20 cellular contexts compared by ENCODE assay signal in the genomic region with DNA sequence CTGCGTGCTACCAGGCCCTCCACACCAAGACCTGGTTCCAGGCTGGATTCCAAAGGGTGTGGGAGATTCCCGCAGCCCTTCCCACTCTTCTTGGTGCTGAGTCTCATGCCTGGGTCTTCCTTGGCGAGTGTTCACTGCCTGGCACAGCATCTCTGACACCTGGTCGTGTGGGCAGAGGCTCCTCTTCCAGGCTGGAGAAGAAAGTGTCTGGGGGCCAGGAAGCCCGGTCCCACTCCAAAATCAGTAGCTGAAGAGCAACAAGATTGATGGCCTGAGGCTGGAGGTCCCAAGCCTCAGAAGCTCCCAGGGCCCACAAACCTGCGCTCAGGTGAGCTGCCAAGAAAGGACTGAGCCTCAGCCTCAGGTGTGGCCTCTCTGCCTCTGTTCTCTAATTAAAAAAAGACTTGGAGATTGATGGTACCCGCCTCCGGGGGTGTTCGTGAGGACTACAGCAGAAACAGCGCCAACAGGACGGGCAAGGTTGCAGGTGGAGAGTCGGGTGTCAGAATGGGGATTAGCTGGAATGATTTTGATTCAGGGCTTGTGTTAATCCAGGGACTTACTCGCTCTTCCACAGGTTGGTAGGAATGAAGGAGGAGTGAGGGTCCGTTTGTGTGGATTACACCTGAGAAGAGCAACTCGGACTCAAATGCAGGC.
DNase-seq lines count a peak whose midpoint lies in the region; ATAC-seq and TF ChIP-seq lines count a peak whose summit lies in the region.
"Had no signal": no experiment of that assay in that cellular context is flagged by ENCODE, and none has a peak within 500 bp of the region (broad histone marks: within the 10 kb centered on the region; RNA-seq: fewer than 3 reads in every experiment).

No MANE protein-coding gene starts in this region.

- H3K4me3 ChIP-seq in GM23338 = no peak overlapping the region
- no peak overlapping the region for H3K4me3 ChIP-seq in neuronal stem cell (ENCODE audit: low read length in 2 of 2)
- no peak overlapping the region for H3K4me3 ChIP-seq in BE2C (ENCODE audit: low read depth, low read length)
- H3K4me3 ChIP-seq: A549, BLaER1, HAP-1 had no signal

- H3K36me3 ChIP-seq in GM23338 (ENCODE audit: insufficient read depth) = no peaks in the 10 kb centered on the region
- H3K36me3 ChIP-seq in neuronal stem cell (replicated peaks in 1 of 2; ENCODE audit: control insufficient read depth in 2 of 2, insufficient read depth in 2 of 2, low read length in 2 of 2) = no peaks in the 10 kb centered on the region
- H3K36me3 ChIP-seq in BE2C = no peaks in the 10 kb centered on the region
- H3K36me3 ChIP-seq: BLaER1, HAP-1 had no signal

- H4K20me1 ChIP-seq in GM23338 (replicated peaks; ENCODE audit: insufficient read depth) = no peaks in the 10 kb centered on the region
- H4K20me1 ChIP-seq: BLaER1 had no signal

- H2BK15ac ChIP-seq in neuronal stem cell (ENCODE audit: low read length) = peak overlapping the region; percentile 56

- no peak overlapping the region for H3K9ac ChIP-seq in neuronal stem cell (ENCODE audit: low read depth, low read length, poor library complexity)
- H3K9ac ChIP-seq: BLaER1 had no signal

- H3K4me1 Mint-ChIP-seq in GM23338 (peaks cover 62% of the 10 kb centered on the region), chondrocyte (ENCODE audit: low read depth) (no peaks in the 10 kb centered on the region), glutamatergic neuron (ENCODE audit: low read depth, unreplicated experiment) (peaks cover 18% of the 10 kb centered on the region)
- H3K4me1 Mint-ChIP-seq: CD14-positive monocyte had no signal

- H2BK12ac ChIP-seq in neuronal stem cell (ENCODE audit: low read length) = peak overlapping the region; percentile 30

- H3K9me3 ChIP-seq in neuronal stem cell (replicated peaks in 1 of 2; ENCODE audit: control insufficient read depth in 2 of 2, insufficient read depth in 1 of 2, low read depth in 1 of 2, low read length in 2 of 2) = peaks cover 0 to 3% of the 10 kb centered on the region in 2 donors
- H3K9me3 ChIP-seq in BE2C = no peaks in the 10 kb centered on the region
- H3K9me3 ChIP-seq: A549, BLaER1, HAP-1 had no signal

- H3K27me3 ChIP-seq in GM23338 (ENCODE audit: insufficient read depth) (peaks cover 31% of the 10 kb centered on the region), neuronal stem cell (ENCODE audit: control insufficient read depth in 3 of 3, insufficient read depth in 3 of 3, low read depth in 1 of 3, low read length in 3 of 3) (peaks cover 0 to 30% (median 0%) of the 10 kb centered on the region in 3 experiments), BE2C (peaks cover 80% of the 10 kb centered on the region)

- no peak overlapping the region for H4K91ac ChIP-seq in neuronal stem cell (ENCODE audit: low read depth, low read length, poor library complexity)

- H3K27ac Mint-ChIP-seq in GM23338 (no peak overlapping the region), chondrocyte (ENCODE audit: unreplicated experiment) (no peak overlapping the region), glutamatergic neuron (ENCODE audit: unreplicated experiment) (no peak overlapping the region)
- H3K27ac Mint-ChIP-seq: CD14-positive monocyte; CD4-positive, alpha-beta memory T cell; IgD-negative memory B cell had no signal

- H3K23ac ChIP-seq in neuronal stem cell (ENCODE audit: low read depth, low read length, poor library complexity) = peak overlapping the region; percentile 18

- H2AK5ac ChIP-seq in neuronal stem cell (ENCODE audit: low read depth, low read length) = peak overlapping the region; percentile 91

- H3K4me3 Mint-ChIP-seq in GM23338 (no peak overlapping the region), chondrocyte (ENCODE audit: unreplicated experiment) (no peak overlapping the region), glutamatergic neuron (ENCODE audit: unreplicated experiment) (no peak overlapping the region)
- H3K4me3 Mint-ChIP-seq: CD14-positive monocyte; CD4-positive, alpha-beta memory T cell; IgD-negative memory B cell had no signal

- H3K4me2 ChIP-seq in GM23338 = 0 out of 2 replicates have a peak overlapping the region, but pooled peaks have one; percentile 32
- no peak overlapping the region for H3K4me2 ChIP-seq in neuronal stem cell (ENCODE audit: insufficient read depth, low read length, poor library complexity, severe bottlenecking)
- H3K4me2 ChIP-seq: A549, BLaER1 had no signal

- no peaks in the 10 kb centered on the region for H3K36me3 Mint-ChIP-seq in GM23338 (ENCODE audit: low read depth)
- no peaks in the 10 kb centered on the region for H3K36me3 Mint-ChIP-seq in chondrocyte (ENCODE audit: low read depth)
- no peaks in the 10 kb centered on the region for H3K36me3 Mint-ChIP-seq in glutamatergic neuron (ENCODE audit: unreplicated experiment)
- H3K36me3 Mint-ChIP-seq: CD14-positive monocyte; CD4-positive, alpha-beta memory T cell; IgD-negative memory B cell had no signal

- TF ChIP-seq CTCF in GM23338 (conservative IDR thresholded peaks at IDR 0.05; ENCODE audit: low read depth in 2 of 2) (no peak), chondrocyte (IDR thresholded peaks at IDR 0.05) (no peak), glutamatergic neuron (IDR thresholded peaks at IDR 0.05; ENCODE audit: partially characterized antibody, unreplicated experiment) (no peak), BE2C (IDR thresholded peaks at IDR 0.05; ENCODE audit: low read depth, low read length) (no peak)

- no peak overlapping the region for H2BK120ac ChIP-seq in neuronal stem cell (ENCODE audit: low read depth, low read length)

- no peak overlapping the region for H2BK5ac ChIP-seq in neuronal stem cell (ENCODE audit: low read length)

- H2AFZ ChIP-seq in GM23338 = no peak overlapping the region
- no peak overlapping the region for H2AFZ ChIP-seq in neuronal stem cell (ENCODE audit: low read length)

- WGBS in neuronal stem cell (ENCODE audit: extremely low coverage in 2 of 2, insufficient read length in 2 of 2, insufficient replicate concordance in 1 of 2), 2 donors = no CpG with 5 or more reads among the region's 15 CpGs

- H3K9me2 ChIP-seq in GM23338 (ENCODE audit: insufficient read depth) = no peaks in the 10 kb centered on the region

- H3K79me1 ChIP-seq in neuronal stem cell (ENCODE audit: low read depth, low read length) = no peaks in the 10 kb centered on the region

- no peaks in the 10 kb centered on the region for H3F3A ChIP-seq in GM23338 (replicated peaks; ENCODE audit: low read depth)

- H3K9me3 Mint-ChIP-seq in GM23338 (no peaks in the 10 kb centered on the region), chondrocyte (ENCODE audit: low read depth) (no peaks in the 10 kb centered on the region), glutamatergic neuron (ENCODE audit: unreplicated experiment) (peaks cover 2% of the 10 kb centered on the region)

- peaks cover 43% of the 10 kb centered on the region for H3K4me1 ChIP-seq in GM23338 (ENCODE audit: insufficient read depth)
- H3K4me1 ChIP-seq in neuronal stem cell (ENCODE audit: control insufficient read depth in 2 of 2, insufficient read depth in 1 of 2, low read depth in 1 of 2, low read length in 2 of 2) = peaks cover 9 to 26% of the 10 kb centered on the region in 2 donors
- no peaks in the 10 kb centered on the region for H3K4me1 ChIP-seq in BE2C
- H3K4me1 ChIP-seq: A549, HAP-1 had no signal

- H3K14ac ChIP-seq in neuronal stem cell (ENCODE audit: low read length) = peak overlapping the region; percentile 3

- H3K27ac ChIP-seq in GM23338 (ENCODE audit: low read depth) = no peak overlapping the region
- no peak overlapping the region for H3K27ac ChIP-seq in neuronal stem cell (replicated peaks; ENCODE audit: low read length)
- H3K27ac ChIP-seq: 22Rv1, A549, BLaER1 had no signal

- peaks cover 54% of the 10 kb centered on the region for H3K27me3 Mint-ChIP-seq in GM23338 (ENCODE audit: insufficient read depth, low read depth, poor library complexity)
- peaks cover 58% of the 10 kb centered on the region for H3K27me3 Mint-ChIP-seq in chondrocyte (ENCODE audit: low read depth)
- H3K27me3 Mint-ChIP-seq in glutamatergic neuron (ENCODE audit: unreplicated experiment) = peaks cover 3% of the 10 kb centered on the region

- DNase-seq in NCI-H2029 treated with DMSO at 0.1 percent for 48 hours (lab: John Stamatoyannopoulos, UW) = peak; percentile 27
- DNase-seq in NCI-H2029 (lab: John Stamatoyannopoulos, UW) = no peak
- DNase-seq in GM23338 (ENCODE audit: low spot score) = no peak
- DNase-seq in chondrocyte (ENCODE audit: low spot score) = peak; percentile 56
- DNase-seq in neuronal stem cell (ENCODE audit: low spot score) = no peak
- no peak for DNase-seq in glutamatergic neuron
- DNase-seq in BE2C = no peak
- DNase-seq: AML-193; CD4-positive, alpha-beta memory T cell; DMS153; DMS79; GDM1; GOT3 had no signal

- ATAC-seq in GM23338 (no peak), HG02588 (IDR thresholded peaks at IDR 0.05; ENCODE audit: unreplicated experiment) (no peak)
- ATAC-seq: A549 had no signal

- H3K18ac ChIP-seq in neuronal stem cell (ENCODE audit: low read length) = peak overlapping the region; percentile 44

- H3K4ac ChIP-seq in neuronal stem cell (ENCODE audit: low read length) = no peak overlapping the region

- H3K79me2 ChIP-seq in GM23338 (replicated peaks; ENCODE audit: insufficient read depth) = no peaks in the 10 kb centered on the region

- no peak overlapping the region for H4K8ac ChIP-seq in neuronal stem cell (ENCODE audit: low read depth, low read length)

Comparison
In these comparisons a context has a peak if more than half of its experiments do, and no peak if none do; other contexts are left out.
1. DNase-seq: peak in NCI-H2029 treated with DMSO at 0.1 percent for 48 hours (single experiment) and chondrocyte (single experiment); none in NCI-H2029 (single experiment), GM23338 (single experiment), neuronal stem cell (single experiment), glutamatergic neuron (single experiment) and BE2C (single experiment).